Comparison of ENCODE assay signal across 37 cellular contexts in the genomic region with DNA sequence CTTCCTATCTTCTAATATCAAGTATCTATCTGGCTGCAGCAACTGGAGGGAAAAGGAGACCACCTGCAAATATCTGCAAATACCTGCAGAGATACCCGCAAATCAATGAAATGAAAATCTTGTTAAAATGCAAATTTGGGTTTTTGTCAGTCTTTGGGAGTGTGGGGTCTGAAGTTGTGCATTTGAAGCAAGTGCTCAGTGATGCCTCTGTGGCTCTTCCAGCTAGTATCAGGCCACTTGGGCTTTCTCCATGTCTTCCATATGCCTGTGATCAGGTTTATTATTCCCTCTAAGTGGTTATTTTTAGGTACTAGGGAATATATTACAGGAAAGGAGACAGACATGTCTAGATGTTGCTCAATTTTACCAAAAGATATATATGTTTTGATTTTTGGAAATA.
"Had no signal": no experiment of that assay in that cellular context is flagged by ENCODE, and none has a peak within 500 bp of the region (broad histone marks: within the 10 kb centered on the region; RNA-seq: fewer than 3 reads in every experiment).

No MANE protein-coding gene starts in this region.

- H3K9me3 Mint-ChIP-seq: activated naive CD4-positive, alpha-beta T cell treated with anti-CD3 and anti-CD28 coated beads for 36 hours; activated naive CD4-positive, alpha-beta T cell treated with anti-CD3 and anti-CD28 coated beads, Interleukin-2, amount 10 ng/mL, durations not matched to agents 7 days and 5 days; activated naive CD4-positive, alpha-beta T cell treated with anti-CD3 and anti-CD28 coated beads, Interleukin-2, amount 50 U/mL, for 24 hours; activated naive CD8-positive, alpha-beta T cell treated with anti-CD3 and anti-CD28 coated beads, Interleukin-2, amount 10 ng/mL, durations not matched to agents 7 days and 5 days; activated T-helper 1 cell treated with anti-CD3 and anti-CD28 coated beads, Interleukin-12 subunit alpha, Interleukin-12 subunit beta, Interleukin-2, Interleukin-4 antibody, amounts not matched to agents 30 ng/mL and 10 ng/mL and 1 ng/mL, durations not matched to agents 14 hours and 24 hours and 36 hours; brain had no signal

- DNase-seq: activated effector memory CD4-positive, alpha-beta T cell treated with anti-CD3 and anti-CD28 coated beads, Interleukin-2, amount 50 U/mL, for 16 hours; activated effector memory CD4-positive, alpha-beta T cell treated with Interleukin-2 at 50 U/mL for 16 hours; activated gamma-delta T cell; activated gamma-delta T cell treated with Interleukin-2 at 50 U/mL for 16 hours; activated naive CD4-positive, alpha-beta T cell; activated naive CD4-positive, alpha-beta T cell treated with anti-CD3 and anti-CD28 coated beads for 36 hours; activated naive CD4-positive, alpha-beta T cell treated with anti-CD3 and anti-CD28 coated beads, Interleukin-2, amount 10 ng/mL, durations not matched to agents 7 days and 5 days; activated naive CD4-positive, alpha-beta T cell treated with anti-CD3 and anti-CD28 coated beads, Interleukin-2, amount 50 U/mL, for 16 hours; activated naive CD4-positive, alpha-beta T cell treated with Interleukin-2 at 50 U/mL for 16 hours; activated naive CD8-positive, alpha-beta T cell treated with anti-CD3 and anti-CD28 coated beads for 36 hours; activated naive CD8-positive, alpha-beta T cell treated with anti-CD3 and anti-CD28 coated beads, Interleukin-2, amount 10 ng/mL, durations not matched to agents 7 days and 5 days; activated naive CD8-positive, alpha-beta T cell treated with anti-CD3 and anti-CD28 coated beads, Interleukin-2, amount 50 U/mL, for 24 hours; activated T-cell treated with anti-CD3 and anti-CD28 coated beads, Interleukin-2, amount 50 U/mL, for 1 hour; activated T-cell treated with anti-CD3 and anti-CD28 coated beads, Interleukin-2, amount 50 U/mL, for 24 hours; activated T-cell treated with anti-CD3 and anti-CD28 coated beads, Interleukin-2, amount 50 U/mL, for 4 hours; activated T-cell treated with anti-CD3 and anti-CD28 coated beads, Interleukin-2, amount 50 U/mL, for 48 hours; activated T-cell treated with anti-CD3 and anti-CD28 coated beads, Interleukin-2, amount 50 U/mL, for 72 hours; adrenal gland; amygdala; anterior cingulate cortex; aorta; body of pancreas; brain microvascular endothelial cell; caudate nucleus; central memory CD4-positive, alpha-beta T cell; cerebellar nuclear complex had no signal

- H3K4me1 ChIP-seq: adrenal gland, ascending aorta, body of pancreas, breast epithelium had no signal

- ATAC-seq: activated naive CD4-positive, alpha-beta T cell treated with anti-CD3 and anti-CD28 coated beads, Interleukin-2, amount 50 U/mL, for 72 hours; activated naive CD8-positive, alpha-beta T cell treated with anti-CD3 and anti-CD28 coated beads, Interleukin-2, amount 50 U/mL, for 24 hours; activated T-cell treated with anti-CD3 and anti-CD28 coated beads, Interleukin-2, amount 50 U/mL, for 4 hours; activated T-cell treated with anti-CD3 and anti-CD28 coated beads, Interleukin-2, amount 50 U/mL, for 72 hours; activated T-helper 17 cell treated with anti-CD3 and anti-CD28 coated beads, Interleukin-2, amount 50 U/mL, for 72 hours; body of pancreas had no signal

- H3K9me3 ChIP-seq: adrenal gland, ascending aorta, body of pancreas, breast epithelium had no signal

- H3K36me3 ChIP-seq: adrenal gland, ascending aorta, brain microvascular endothelial cell, breast epithelium, cardiac muscle cell had no signal

- H3K4me3 Mint-ChIP-seq: activated naive CD4-positive, alpha-beta T cell treated with anti-CD3 and anti-CD28 coated beads for 36 hours; activated naive CD4-positive, alpha-beta T cell treated with anti-CD3 and anti-CD28 coated beads, Interleukin-2, amount 10 ng/mL, durations not matched to agents 7 days and 5 days; activated naive CD4-positive, alpha-beta T cell treated with anti-CD3 and anti-CD28 coated beads, Interleukin-2, amount 50 U/mL, for 24 hours; activated naive CD8-positive, alpha-beta T cell; activated naive CD8-positive, alpha-beta T cell treated with anti-CD3 and anti-CD28 coated beads for 36 hours; activated naive CD8-positive, alpha-beta T cell treated with anti-CD3 and anti-CD28 coated beads, Interleukin-2, amount 10 ng/mL, durations not matched to agents 7 days and 5 days; activated naive CD8-positive, alpha-beta T cell treated with anti-CD3 and anti-CD28 coated beads, Interleukin-2, amount 50 U/mL, for 24 hours; activated T-cell treated with anti-CD3 and anti-CD28 coated beads, Interleukin-2, amount 50 U/mL, for 24 hours; activated T-cell treated with anti-CD3 and anti-CD28 coated beads, Interleukin-2, amount 50 U/mL, for 4 hours; activated T-cell treated with anti-CD3 and anti-CD28 coated beads, Interleukin-2, amount 50 U/mL, for 72 hours; activated T-helper 1 cell treated with anti-CD3 and anti-CD28 coated beads, Interleukin-12 subunit alpha, Interleukin-12 subunit beta, Interleukin-2, Interleukin-4 antibody, amounts not matched to agents 30 ng/mL and 10 ng/mL and 1 ng/mL, durations not matched to agents 14 hours and 24 hours and 36 hours; activated T-helper 17 cell treated with anti-CD3 and anti-CD28 coated beads, Interleukin-2, amount 50 U/mL, for 72 hours; brain; central memory CD8-positive, alpha-beta T cell had no signal

- H3K4me1 Mint-ChIP-seq: activated naive CD4-positive, alpha-beta T cell treated with anti-CD3 and anti-CD28 coated beads, Interleukin-2, amount 10 ng/mL, durations not matched to agents 7 days and 5 days; activated naive CD4-positive, alpha-beta T cell treated with anti-CD3 and anti-CD28 coated beads, Interleukin-2, amount 50 U/mL, for 24 hours; activated naive CD8-positive, alpha-beta T cell treated with anti-CD3 and anti-CD28 coated beads for 36 hours; activated naive CD8-positive, alpha-beta T cell treated with anti-CD3 and anti-CD28 coated beads, Interleukin-2, amount 10 ng/mL, durations not matched to agents 7 days and 5 days; activated naive CD8-positive, alpha-beta T cell treated with anti-CD3 and anti-CD28 coated beads, Interleukin-2, amount 50 U/mL, for 24 hours; activated T-helper 17 cell treated with anti-CD3 and anti-CD28 coated beads, Interleukin-2, amount 50 U/mL, for 72 hours; brain; central memory CD8-positive, alpha-beta T cell had no signal

- H3K36me3 Mint-ChIP-seq: activated naive CD4-positive, alpha-beta T cell treated with anti-CD3 and anti-CD28 coated beads, Interleukin-2, amount 10 ng/mL, durations not matched to agents 7 days and 5 days; activated naive CD4-positive, alpha-beta T cell treated with anti-CD3 and anti-CD28 coated beads, Interleukin-2, amount 50 U/mL, for 24 hours; activated naive CD4-positive, alpha-beta T cell treated with anti-CD3 and anti-CD28 coated beads, Interleukin-2, amount 50 U/mL, for 72 hours; activated naive CD8-positive, alpha-beta T cell; activated naive CD8-positive, alpha-beta T cell treated with anti-CD3 and anti-CD28 coated beads for 36 hours; activated naive CD8-positive, alpha-beta T cell treated with anti-CD3 and anti-CD28 coated beads, Interleukin-2, amount 10 ng/mL, durations not matched to agents 7 days and 5 days; brain had no signal

- H3K27ac Mint-ChIP-seq: activated naive CD4-positive, alpha-beta T cell treated with anti-CD3 and anti-CD28 coated beads for 36 hours; activated naive CD4-positive, alpha-beta T cell treated with anti-CD3 and anti-CD28 coated beads, Interleukin-2, amount 10 ng/mL, durations not matched to agents 7 days and 5 days; activated naive CD4-positive, alpha-beta T cell treated with anti-CD3 and anti-CD28 coated beads, Interleukin-2, amount 50 U/mL, for 24 hours; activated naive CD4-positive, alpha-beta T cell treated with anti-CD3 and anti-CD28 coated beads, Interleukin-2, amount 50 U/mL, for 72 hours; activated naive CD8-positive, alpha-beta T cell; activated naive CD8-positive, alpha-beta T cell treated with anti-CD3 and anti-CD28 coated beads for 36 hours; activated naive CD8-positive, alpha-beta T cell treated with anti-CD3 and anti-CD28 coated beads, Interleukin-2, amount 10 ng/mL, durations not matched to agents 7 days and 5 days; activated naive CD8-positive, alpha-beta T cell treated with anti-CD3 and anti-CD28 coated beads, Interleukin-2, amount 50 U/mL, for 24 hours; activated T-cell treated with anti-CD3 and anti-CD28 coated beads, Interleukin-2, amount 50 U/mL, for 24 hours; activated T-cell treated with anti-CD3 and anti-CD28 coated beads, Interleukin-2, amount 50 U/mL, for 72 hours; activated T-helper 1 cell treated with anti-CD3 and anti-CD28 coated beads, Interleukin-12 subunit alpha, Interleukin-12 subunit beta, Interleukin-2, Interleukin-4 antibody, amounts not matched to agents 30 ng/mL and 10 ng/mL and 1 ng/mL, durations not matched to agents 14 hours and 24 hours and 36 hours; activated T-helper 17 cell treated with anti-CD3 and anti-CD28 coated beads, Interleukin-2, amount 50 U/mL, for 72 hours; activated T-helper 2 cell treated with anti-CD3 and anti-CD28 coated beads, Interferon-gamma antibody, Interleukin-2, Interleukin-4, amounts not matched to agents 10 μg/mL and 5 μg/mL and 100 μg/mL, durations not matched to agents 14 hours and 24 hours and 36 hours; brain had no signal

- H3K27me3 Mint-ChIP-seq: activated naive CD4-positive, alpha-beta T cell treated with anti-CD3 and anti-CD28 coated beads, Interleukin-2, amount 10 ng/mL, durations not matched to agents 7 days and 5 days; activated naive CD4-positive, alpha-beta T cell treated with anti-CD3 and anti-CD28 coated beads, Interleukin-2, amount 50 U/mL, for 24 hours; activated naive CD8-positive, alpha-beta T cell; activated naive CD8-positive, alpha-beta T cell treated with anti-CD3 and anti-CD28 coated beads for 36 hours; activated naive CD8-positive, alpha-beta T cell treated with anti-CD3 and anti-CD28 coated beads, Interleukin-2, amount 10 ng/mL, durations not matched to agents 7 days and 5 days; activated naive CD8-positive, alpha-beta T cell treated with anti-CD3 and anti-CD28 coated beads, Interleukin-2, amount 50 U/mL, for 24 hours; activated T-cell treated with anti-CD3 and anti-CD28 coated beads, Interleukin-2, amount 50 U/mL, for 24 hours; activated T-helper 17 cell treated with anti-CD3 and anti-CD28 coated beads, Interleukin-2, amount 50 U/mL, for 72 hours; brain; central memory CD8-positive, alpha-beta T cell had no signal

- H3K27ac ChIP-seq: adrenal gland, ascending aorta, body of pancreas, brain microvascular endothelial cell, breast epithelium, cardiac muscle cell had no signal

- H3K27me3 ChIP-seq: adrenal gland, ascending aorta, body of pancreas, brain microvascular endothelial cell, breast epithelium, cardiac muscle cell had no signal

- H3K4me3 ChIP-seq: adrenal gland, ascending aorta, body of pancreas, breast epithelium, cardiac muscle cell had no signal
